16 cellular contexts compared by ENCODE assay signal in the genomic region with DNA sequence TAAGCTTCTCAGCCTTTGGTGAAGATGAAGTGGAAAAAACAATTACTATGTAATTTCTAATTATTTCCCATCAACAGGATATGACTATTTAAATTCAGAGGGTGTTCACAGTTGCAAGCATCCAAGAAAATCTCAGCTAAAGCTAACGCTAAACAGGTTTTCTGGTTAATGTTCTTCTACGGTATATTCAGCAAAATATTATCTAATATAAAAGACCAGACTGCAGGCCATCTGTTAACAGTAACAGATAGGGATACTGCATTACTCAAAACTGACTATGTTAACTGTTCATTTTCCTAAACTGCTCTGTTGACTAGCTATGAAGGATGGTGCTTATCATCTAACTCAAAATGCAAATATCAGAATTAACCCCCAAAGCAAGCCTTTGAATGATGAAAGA. TPM values are rescaled to one million over a fixed set of nuclear protein-coding genes. Genes with fewer than 3 reads are reported as not detected.
A peak's percentile ranks its signal among the peaks of the same experiment; 100 is the strongest.
DNase-seq lines count a peak whose midpoint lies in the region; ATAC-seq lines count a peak whose summit lies in the region.
"Had no signal": no experiment of that assay in that cellular context is flagged by ENCODE, and none has a peak within 500 bp of the region (broad histone marks: within the 10 kb centered on the region; RNA-seq: fewer than 3 reads in every experiment).

No MANE protein-coding gene starts in this region.

- no peak for ATAC-seq in activated CD4-positive, alpha-beta T cell treated with anti-CD3 and anti-CD28 coated beads for 36 hours
- ATAC-seq in T-cell (replicated peaks in 1 of 4) (no peak), HG03175 (IDR thresholded peaks at IDR 0.05; ENCODE audit: unreplicated experiment) (no peak)
- no peak for ATAC-seq in naive thymus-derived CD4-positive, alpha-beta T cell
- ATAC-seq in effector memory CD8-positive, alpha-beta T cell (replicated peaks) = no peak
- ATAC-seq: HepG2, Right ventricle myocardium inferior had no signal

- POLR2A ChIA-PET in activated CD4-positive, alpha-beta T cell treated with anti-CD3 and anti-CD28 coated beads for 36 hours (lab: Charles Lee) = no interaction called here
- POLR2A ChIA-PET in T-cell (lab: Charles Lee) = interaction anchor here in 1 of 2 donors (0.6 kb wide), 1 partner anchor 36 kb away, joined by 3 read pairs; no protein-coding TSS in a partner anchor
- POLR2A ChIA-PET in naive thymus-derived CD4-positive, alpha-beta T cell (lab: Charles Lee) = interaction anchor here (2.1 kb wide), 1 partner anchor 33 kb away, joined by 9 read pairs; the partner anchor contains the start of gene GLG1

- peaks cover 35 to 80% (median 63%) of the 10 kb centered on the region in 10 experiments for H3K4me1 ChIP-seq in BLaER1 treated with 17β-estradiol and CSF1 and Interleukin-3, amounts not matched to agents 10 nM and 100 nM
- peaks cover 7 to 19% of the 10 kb centered on the region in 2 donors for H3K4me1 ChIP-seq in naive thymus-derived CD4-positive, alpha-beta T cell (ENCODE audit: control insufficient read depth in 2 of 2, insufficient read depth in 2 of 2, low read length in 2 of 2)

- no peaks in the 10 kb centered on the region for H3K27me3 ChIP-seq in BLaER1 treated with 17β-estradiol and CSF1 and Interleukin-3, amounts not matched to agents 10 nM and 100 nM
- H3K27me3 ChIP-seq in naive thymus-derived CD4-positive, alpha-beta T cell (ENCODE audit: control insufficient read depth in 2 of 2, insufficient read depth in 2 of 2, low read length in 2 of 2) = no peaks in the 10 kb centered on the region

- peaks cover 75% of the 10 kb centered on the region for H3K4me1 Mint-ChIP-seq in activated CD4-positive, alpha-beta T cell treated with anti-CD3 and anti-CD28 coated beads for 36 hours
- H3K4me1 Mint-ChIP-seq in T-cell = peaks cover 71 to 81% (median 81%) of the 10 kb centered on the region in 3 donors
- H3K4me1 Mint-ChIP-seq in naive thymus-derived CD4-positive, alpha-beta T cell = peaks cover 47 to 97% (median 77%) of the 10 kb centered on the region in 7 donors
- H3K4me1 Mint-ChIP-seq in immature natural killer cell = peaks cover 60 to 86% of the 10 kb centered on the region in 2 donors
- H3K4me1 Mint-ChIP-seq in effector memory CD8-positive, alpha-beta T cell (ENCODE audit: low read depth in 2 of 2) = peaks cover 36 to 76% of the 10 kb centered on the region in 2 donors

- H3K27ac ChIP-seq in BLaER1 treated with 17β-estradiol and CSF1 and Interleukin-3, amounts not matched to agents 10 nM and 100 nM = peak overlapping the region in 5 of 11 experiments; percentile 7 to 29 (median 11); a peak in 3 of 22 replicates
- H3K27ac ChIP-seq in naive thymus-derived CD4-positive, alpha-beta T cell (ENCODE audit: low read depth, low read length) = no peak overlapping the region
- H3K27ac ChIP-seq: KMS-11 had no signal

- H4K20me1 ChIP-seq in BLaER1 treated with 17β-estradiol and CSF1 and Interleukin-3, amounts not matched to agents 10 nM and 100 nM = peaks cover 37 to 99% (median 66%) of the 10 kb centered on the region in 11 experiments; a peak in 19 of 22 replicates

- DNase-seq in activated CD4-positive, alpha-beta T cell treated with anti-CD3 and anti-CD28 coated beads for 36 hours = no peak
- DNase-seq in activated CD4-positive, alpha-beta T cell treated with anti-CD3 and anti-CD28 coated beads, Interleukin-2, amount 50 U/mL, for 4 hours = no peak
- DNase-seq in T-cell = no peak
- DNase-seq in naive thymus-derived CD4-positive, alpha-beta T cell = no peak
- no peak for DNase-seq in immature natural killer cell
- no peak for DNase-seq in effector memory CD8-positive, alpha-beta T cell
- DNase-seq: CD8-positive, alpha-beta memory T cell; H9; NCI-H1092 treated with DMSO at 0.1 percent for 48 hours; NCI-H187; NCI-H774 had no signal

- peaks cover 0 to 4% (median 0%) of the 10 kb centered on the region in 11 experiments; a peak in 1 of 22 replicates for H3K9me3 ChIP-seq in BLaER1 treated with 17β-estradiol and CSF1 and Interleukin-3, amounts not matched to agents 10 nM and 100 nM (replicated peaks in 1 of 11)
- H3K9me3 ChIP-seq in naive thymus-derived CD4-positive, alpha-beta T cell (ENCODE audit: control insufficient read depth in 2 of 3, low read length in 3 of 3) = no peaks in the 10 kb centered on the region

- H3K27ac Mint-ChIP-seq in activated CD4-positive, alpha-beta T cell treated with anti-CD3 and anti-CD28 coated beads for 36 hours = peak overlapping the region; percentile 25
- peak overlapping the region; percentile 52 to 78 for H3K27ac Mint-ChIP-seq in T-cell
- peak overlapping the region in 6 of 9 donors; percentile 9 to 90 (median 56) for H3K27ac Mint-ChIP-seq in naive thymus-derived CD4-positive, alpha-beta T cell
- peak overlapping the region in 1 of 6 donors; percentile 13 for H3K27ac Mint-ChIP-seq in immature natural killer cell
- peak overlapping the region in 1 of 2 donors; percentile 83 for H3K27ac Mint-ChIP-seq in effector memory CD8-positive, alpha-beta T cell

- CTCF ChIA-PET in activated CD4-positive, alpha-beta T cell treated with anti-CD3 and anti-CD28 coated beads for 36 hours (lab: Charles Lee) = interaction anchor here (0.5 to 1.5 kb wide), 6 partner anchors 11 to 64 kb away, joined by 3 read pairs; no protein-coding TSS in a partner anchor
- CTCF ChIA-PET in T-cell (lab: Charles Lee) = interaction anchor here (0.5 to 0.7 kb wide), 3 partner anchors 16 to 82 kb away, joined by 3 to 5 read pairs (median 4); no protein-coding TSS in a partner anchor
- CTCF ChIA-PET in naive thymus-derived CD4-positive, alpha-beta T cell (lab: Charles Lee) = interaction anchor here (0.5 to 1.3 kb wide), 6 partner anchors 15 to 637 kb away, joined by 3 to 4 read pairs (median 4); no protein-coding TSS in a partner anchor

- H3K36me3 ChIP-seq in BLaER1 treated with 17β-estradiol and CSF1 and Interleukin-3, amounts not matched to agents 10 nM and 100 nM = peaks cover 0 to 22% (median 0%) of the 10 kb centered on the region in 11 experiments; a peak in 8 of 22 replicates
- no peaks in the 10 kb centered on the region for H3K36me3 ChIP-seq in naive thymus-derived CD4-positive, alpha-beta T cell (ENCODE audit: control insufficient read depth in 2 of 3, insufficient read depth in 3 of 3, low read length in 3 of 3)

- H3K9ac ChIP-seq in BLaER1 treated with 17β-estradiol and CSF1 and Interleukin-3, amounts not matched to agents 10 nM and 100 nM = no peak overlapping the region
- H3K9ac ChIP-seq: KMS-11 had no signal

- no peaks in the 10 kb centered on the region for H3K27me3 Mint-ChIP-seq in activated CD4-positive, alpha-beta T cell treated with anti-CD3 and anti-CD28 coated beads for 36 hours
- H3K27me3 Mint-ChIP-seq in T-cell (no peaks in the 10 kb centered on the region), immature natural killer cell (ENCODE audit: low read depth in 3 of 3) (no peaks in the 10 kb centered on the region)
- no peaks in the 10 kb centered on the region for H3K27me3 Mint-ChIP-seq in naive thymus-derived CD4-positive, alpha-beta T cell
- no peaks in the 10 kb centered on the region for H3K27me3 Mint-ChIP-seq in effector memory CD8-positive, alpha-beta T cell

- H3K9me3 Mint-ChIP-seq in activated CD4-positive, alpha-beta T cell treated with anti-CD3 and anti-CD28 coated beads for 36 hours (ENCODE audit: low read depth) = no peaks in the 10 kb centered on the region
- no peaks in the 10 kb centered on the region for H3K9me3 Mint-ChIP-seq in T-cell
- H3K9me3 Mint-ChIP-seq in naive thymus-derived CD4-positive, alpha-beta T cell = peaks cover 0 to 3% (median 0%) of the 10 kb centered on the region in 11 donors
- H3K9me3 Mint-ChIP-seq in immature natural killer cell = no peaks in the 10 kb centered on the region
- H3K9me3 Mint-ChIP-seq in effector memory CD8-positive, alpha-beta T cell = no peaks in the 10 kb centered on the region
- H3K9me3 Mint-ChIP-seq: CD8-positive, alpha-beta memory T cell; H9 had no signal

- no peak overlapping the region for H3K4me3 ChIP-seq in BLaER1 treated with 17β-estradiol and CSF1 and Interleukin-3, amounts not matched to agents 10 nM and 100 nM
- H3K4me3 ChIP-seq in naive thymus-derived CD4-positive, alpha-beta T cell (ENCODE audit: low read length) = no peak overlapping the region

- peaks cover 4% of the 10 kb centered on the region for H3K36me3 Mint-ChIP-seq in activated CD4-positive, alpha-beta T cell treated with anti-CD3 and anti-CD28 coated beads for 36 hours (ENCODE audit: low read depth)
- H3K36me3 Mint-ChIP-seq in T-cell (peaks cover 14% of the 10 kb centered on the region), immature natural killer cell (no peaks in the 10 kb centered on the region)
- H3K36me3 Mint-ChIP-seq in naive thymus-derived CD4-positive, alpha-beta T cell = peaks cover 0 to 7% (median 5%) of the 10 kb centered on the region in 5 donors
- peaks cover 5% of the 10 kb centered on the region for H3K36me3 Mint-ChIP-seq in effector memory CD8-positive, alpha-beta T cell (ENCODE audit: insufficient read depth)

- intact Hi-C loops in activated CD4-positive, alpha-beta T cell treated with anti-CD3 and anti-CD28 coated beads for 36 hours (cut with DNase I, micrococcal nuclease) = no loop called here
- intact Hi-C loops in naive thymus-derived CD4-positive, alpha-beta T cell (cut with micrococcal nuclease) = no loop called here

- H3K4me3 Mint-ChIP-seq in activated CD4-positive, alpha-beta T cell treated with anti-CD3 and anti-CD28 coated beads for 36 hours = no peak overlapping the region
- H3K4me3 Mint-ChIP-seq in T-cell = no peak overlapping the region
- H3K4me3 Mint-ChIP-seq in naive thymus-derived CD4-positive, alpha-beta T cell = peak overlapping the region in 6 of 10 donors; percentile 16 to 47 (median 35)
- H3K4me3 Mint-ChIP-seq in immature natural killer cell = no peak overlapping the region
- H3K4me3 Mint-ChIP-seq in effector memory CD8-positive, alpha-beta T cell = no peak overlapping the region
- H3K4me3 Mint-ChIP-seq: H9 had no signal

- H3K4me2 ChIP-seq in BLaER1 treated with 17β-estradiol and CSF1 and Interleukin-3, amounts not matched to agents 10 nM and 100 nM = peak overlapping the region; percentile 44 to 73 (median 58)
- H3K4me2 ChIP-seq: KMS-11 had no signal

RNA-seq across cellular contexts. Expression of gene GLG1, which starts 32.8 kb away (rescaled TPM):
- 10 to 100 TPM; 66.3 to 68.3 TPM for total RNA-seq in activated CD4-positive, alpha-beta T cell treated with anti-CD3 and anti-CD28 coated beads for 36 hours
- total RNA-seq in T-cell = 100 to 1,000 TPM; 159 to 216 (median 167) TPM
- total RNA-seq in naive thymus-derived CD4-positive, alpha-beta T cell = 100 to 1,000 TPM; 125 to 198 (median 188) TPM
- polyA plus RNA-seq in naive thymus-derived CD4-positive, alpha-beta T cell = 100 to 1,000 TPM; 181 to 285 TPM
- 100 to 1,000 TPM in 1 of 3 donors, 10 to 100 TPM in 2; 80.8 to 190 (median 86.3) TPM for polyA plus RNA-seq in immature natural killer cell

Comparison
In these comparisons a context has a peak if more than half of its experiments do, and no peak if none do; other contexts are left out.
1. H3K4me3 Mint-ChIP-seq: peak in naive thymus-derived CD4-positive, alpha-beta T cell (6 of 10); none in activated CD4-positive, alpha-beta T cell treated with anti-CD3 and anti-CD28 coated beads for 36 hours (single experiment), T-cell (0 of 3), immature natural killer cell (0 of 5) and effector memory CD8-positive, alpha-beta T cell (0 of 2).